ENCODE assay signal across 10 cellular contexts in the genomic region with DNA sequence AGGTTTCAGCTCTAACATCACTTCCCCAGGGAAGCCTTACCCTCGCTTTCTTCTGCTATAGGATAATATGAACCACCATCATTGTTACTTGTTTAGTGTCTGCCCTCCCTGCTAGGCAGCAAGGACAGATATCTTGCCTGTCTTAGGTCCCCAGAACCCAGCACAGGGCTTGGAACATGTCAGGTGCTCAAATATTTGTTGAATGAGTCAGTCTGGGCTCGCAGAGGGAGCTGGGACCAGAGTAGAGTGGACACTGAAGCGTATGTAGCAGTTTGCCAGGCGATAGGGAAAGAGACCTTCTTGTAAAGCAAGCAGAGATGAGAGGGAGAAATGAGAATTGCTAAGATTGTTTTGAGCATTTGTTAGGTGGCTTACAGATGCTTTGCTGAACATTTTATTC. TPM values are rescaled to one million over a fixed set of nuclear protein-coding genes. Genes with fewer than 3 reads are reported as not detected.
A peak's percentile ranks its signal among the peaks of the same experiment; 100 is the strongest.
DNase-seq lines count a peak whose midpoint lies in the region; ATAC-seq and TF ChIP-seq lines count a peak whose summit lies in the region.
"Had no signal": no experiment of that assay in that cellular context is flagged by ENCODE, and none has a peak within 500 bp of the region (broad histone marks: within the 10 kb centered on the region; RNA-seq: fewer than 3 reads in every experiment).

No MANE protein-coding gene starts in this region.

- H3K27ac ChIP-seq in BLaER1 treated with 17β-estradiol and CSF1 and Interleukin-3, amounts not matched to agents 10 nM and 100 nM: peak overlapping the region; percentile 88 to 99 (median 96)
- H3K27ac ChIP-seq in MM.1S (ENCODE audit: low read length): peak overlapping the region; percentile 58
- peak overlapping the region; percentile 25 for H3K27ac ChIP-seq in colonic mucosa

- ATAC-seq in GM18858 (IDR thresholded peaks at IDR 0.05; ENCODE audit: unreplicated experiment): no peak
- ATAC-seq in stimulated activated naive CD8-positive, alpha-beta T cell treated with anti-CD3 and anti-CD28 coated beads, Interleukin-15, Interleukin-2, amounts not matched to agents 100 U/mL and 50 U/mL, for 24 hours: no peak
- ATAC-seq: GM23338 had no signal

- H3K9me2 ChIP-seq in MM.1S (replicated peaks; ENCODE audit: insufficient read depth, low read length): no peaks in the 10 kb centered on the region

- H3K79me2 ChIP-seq in MM.1S (ENCODE audit: low read length): no peaks in the 10 kb centered on the region

- peak; percentile 38 for DNase-seq in MM.1S
- peak; percentile 55 for DNase-seq in colonic mucosa
- DNase-seq in lung microvascular endothelial cell (ENCODE audit: low read depth in 2 of 2): peak; percentile 37 to 52
- no peak for DNase-seq in midbrain (lab: John Stamatoyannopoulos, UW)
- DNase-seq in DMS 273 (lab: John Stamatoyannopoulos, UW; ENCODE audit: unreplicated experiment): no peak
- DNase-seq in stimulated activated naive CD8-positive, alpha-beta T cell treated with anti-CD3 and anti-CD28 coated beads, Interleukin-15, Interleukin-2, amounts not matched to agents 100 U/mL and 50 U/mL, for 24 hours: no peak
- DNase-seq: NCI-H526 treated with DMSO at 0.1 percent for 48 hours had no signal

- peak overlapping the region; percentile 50 to 91 (median 81) for H3K4me2 ChIP-seq in BLaER1 treated with 17β-estradiol and CSF1 and Interleukin-3, amounts not matched to agents 10 nM and 100 nM
- H3K4me2 ChIP-seq in MM.1S (ENCODE audit: low read depth, low read length): peak overlapping the region; percentile 66
- H3K4me2 ChIP-seq: GM23338 had no signal

- no peak overlapping the region for H2AFZ ChIP-seq in MM.1S (ENCODE audit: low read length)
- H2AFZ ChIP-seq: GM23338 had no signal

- H3K9ac ChIP-seq in BLaER1 treated with 17β-estradiol and CSF1 and Interleukin-3, amounts not matched to agents 10 nM and 100 nM: peak overlapping the region; percentile 72 to 89 (median 82)
- H3K9ac ChIP-seq in MM.1S (ENCODE audit: low read length) (peak overlapping the region; percentile 28; the same call in 1 of the 2 replicates), colonic mucosa (ENCODE audit: low read depth in 2 of 2, low read length in 2 of 2) (no peak overlapping the region)

- no peak overlapping the region; a peak in 1 of 20 replicates for H3K4me3 ChIP-seq in BLaER1 treated with 17β-estradiol and CSF1 and Interleukin-3, amounts not matched to agents 10 nM and 100 nM
- 0 out of 2 replicates have a peak overlapping the region, but pooled peaks have one; percentile 16 for H3K4me3 ChIP-seq in MM.1S (ENCODE audit: low read length)
- no peak overlapping the region for H3K4me3 ChIP-seq in colonic mucosa
- H3K4me3 ChIP-seq: GM23338 had no signal

- H3F3A ChIP-seq in MM.1S (ENCODE audit: insufficient read depth, low read length): no peaks in the 10 kb centered on the region

- H3K27me3 ChIP-seq in BLaER1 treated with 17β-estradiol and CSF1 and Interleukin-3, amounts not matched to agents 10 nM and 100 nM: no peaks in the 10 kb centered on the region
- H3K27me3 ChIP-seq in MM.1S (replicated peaks; ENCODE audit: insufficient read depth, low read length) (no peaks in the 10 kb centered on the region), colonic mucosa (no peaks in the 10 kb centered on the region)

- TF ChIP-seq CTCF in MM.1S (IDR thresholded peaks at IDR 0.05; ENCODE audit: low read length) (no peak), colonic mucosa (IDR thresholded peaks at IDR 0.05) (no peak)

- no peaks in the 10 kb centered on the region for H4K20me1 ChIP-seq in BLaER1 treated with 17β-estradiol and CSF1 and Interleukin-3, amounts not matched to agents 10 nM and 100 nM
- H4K20me1 ChIP-seq in MM.1S (ENCODE audit: insufficient read depth, low read length): no peaks in the 10 kb centered on the region

- H3K9me3 ChIP-seq in BLaER1 treated with 17β-estradiol and CSF1 and Interleukin-3, amounts not matched to agents 10 nM and 100 nM (replicated peaks in 1 of 11): no peaks in the 10 kb centered on the region
- H3K9me3 ChIP-seq in MM.1S (replicated peaks; ENCODE audit: insufficient read depth, low read length) (no peaks in the 10 kb centered on the region), colonic mucosa (no peaks in the 10 kb centered on the region)

- peaks cover 14 to 51% (median 30%) of the 10 kb centered on the region in 11 experiments; a peak in 21 of 22 replicates for H3K36me3 ChIP-seq in BLaER1 treated with 17β-estradiol and CSF1 and Interleukin-3, amounts not matched to agents 10 nM and 100 nM
- H3K36me3 ChIP-seq in MM.1S (replicated peaks; ENCODE audit: insufficient read depth, low read length) (no peaks in the 10 kb centered on the region), colonic mucosa (no peaks in the 10 kb centered on the region)

- peaks cover 67 to 99% (median 93%) of the 10 kb centered on the region in 10 experiments for H3K4me1 ChIP-seq in BLaER1 treated with 17β-estradiol and CSF1 and Interleukin-3, amounts not matched to agents 10 nM and 100 nM
- peaks cover 21% of the 10 kb centered on the region for H3K4me1 ChIP-seq in MM.1S (ENCODE audit: low read length)
- no peaks in the 10 kb centered on the region for H3K4me1 ChIP-seq in colonic mucosa

- intact Hi-C loops in colonic mucosa (cut with DNase I): no loop called here

RNA-seq across cellular contexts. Expression of a gene that starts 11.7 kb away (rescaled TPM):
- total RNA-seq in colonic mucosa (10 to 100 TPM; 18.8 to 31.7 TPM), lung microvascular endothelial cell (36.1 and 40.1 TPM in 2 replicates)

RNA-seq across cellular contexts. Expression of a gene that starts 12.1 kb away (rescaled TPM):
- total RNA-seq in colonic mucosa (10 to 100 TPM; 11.5 to 33.5 TPM), lung microvascular endothelial cell (12.9 and 13.9 TPM in 2 replicates)

RNA-seq across cellular contexts. Expression of a gene that starts 17.9 kb away (rescaled TPM):
- total RNA-seq in colonic mucosa (10 to 100 TPM; 26.5 to 34.1 TPM), lung microvascular endothelial cell (2.2 and 3.0 TPM in 2 replicates)

RNA-seq across cellular contexts. Expression of a gene that starts 30.4 kb away (rescaled TPM):
- total RNA-seq in colonic mucosa (10 to 100 TPM; 48.0 to 61.8 TPM), lung microvascular endothelial cell (30.5 and 36.3 TPM in 2 replicates)

RNA-seq across cellular contexts. Expression of a gene that starts 33.0 kb away (rescaled TPM):
- total RNA-seq in colonic mucosa (1 to 10 TPM; 2.0 to 3.6 TPM), lung microvascular endothelial cell (2.2 and 3.3 TPM in 2 replicates)

Comparison
In these comparisons a context has a peak if more than half of its experiments do, and no peak if none do; other contexts are left out.
1. H3K27ac ChIP-seq: peak in every context shown above with its lines; median percentile 96 in BLaER1 treated with 17β-estradiol and CSF1 and Interleukin-3, amounts not matched to agents 10 nM and 100 nM; 58 in MM.1S; 25 in colonic mucosa.
2. H3K9ac ChIP-seq: peak in BLaER1 treated with 17β-estradiol and CSF1 and Interleukin-3, amounts not matched to agents 10 nM and 100 nM (11 of 11) and MM.1S (single experiment); none in colonic mucosa (0 of 2).
3. DNase-seq: peak in MM.1S (single experiment), colonic mucosa (single experiment) and lung microvascular endothelial cell (2 of 2); none in midbrain (single experiment), DMS 273 (single experiment) and stimulated activated naive CD8-positive, alpha-beta T cell treated with anti-CD3 and anti-CD28 coated beads, Interleukin-15, Interleukin-2, amounts not matched to agents 100 U/mL and 50 U/mL, for 24 hours (single experiment).